ENCODE assay signal across 7 cellular contexts in genomic region chr20:62640870-62641748, GRCh38. TPM values are rescaled to one million over a fixed set of nuclear protein-coding genes. Genes with fewer than 3 reads are reported as not detected.
DNase-seq lines count a peak whose midpoint lies in the region; ATAC-seq and TF ChIP-seq lines count a peak whose summit lies in the region.

No MANE protein-coding gene starts in this region.

- peak overlapping the region; percentile 98 for H3K4me3 ChIP-seq in DOHH2 (ENCODE audit: low read length)
- no peak overlapping the region for H3K4me3 ChIP-seq in Karpas-422 (ENCODE audit: low read length)
- H3K4me3 ChIP-seq in breast epithelium, result peak overlapping the region in 2 of 3 donors; percentile 60 to 73
- peak overlapping the region in 1 of 2 donors; percentile 49 for H3K4me3 ChIP-seq in neuronal stem cell (ENCODE audit: low read length in 2 of 2)
- peak overlapping the region in 1 of 4 donors; percentile 59 for H3K4me3 ChIP-seq in adrenal gland

- no peak for TF ChIP-seq CTCF in DOHH2 (IDR thresholded peaks at IDR 0.05; ENCODE audit: low read depth, low read length, poor library complexity, severe bottlenecking)
- TF ChIP-seq CTCF in breast epithelium (IDR thresholded peaks at IDR 0.05), result no peak
- TF ChIP-seq CTCF in adrenal gland (IDR thresholded peaks at IDR 0.05), result no peak

- H3K9me2 ChIP-seq in DOHH2 (replicated peaks; ENCODE audit: control insufficient read depth, low read length), result no peaks in the 10 kb centered on the region
- H3K9me2 ChIP-seq in Karpas-422 (replicated peaks; ENCODE audit: insufficient read depth, low read length), result no peaks in the 10 kb centered on the region

- H3K14ac ChIP-seq in neuronal stem cell (ENCODE audit: low read length), result peak overlapping the region; percentile 14

- no peak overlapping the region for H2AFZ ChIP-seq in Karpas-422 (ENCODE audit: low read length)
- H2AFZ ChIP-seq in neuronal stem cell (ENCODE audit: low read length), result no peak overlapping the region

- intact Hi-C loops in breast epithelium (cut with DNase I; ENCODE audit: low total_unique reads), result no loop called here
- intact Hi-C loops in adrenal gland (cut with DNase I), result no loop called here

- DNase-seq in Karpas-422 (no peak), breast epithelium (ENCODE audit: low spot score in 2 of 2) (no peak), neuronal stem cell (ENCODE audit: low spot score) (no peak), iPS-NIHi11 (ENCODE audit: low spot score) (no peak), adrenal gland (no peak)

- H2BK12ac ChIP-seq in neuronal stem cell (ENCODE audit: low read length), result peak overlapping the region; percentile 63

- peaks cover 23% of the 10 kb centered on the region for H4K20me1 ChIP-seq in DOHH2 (ENCODE audit: control insufficient read depth, insufficient read depth, low read depth, low read length)
- H4K20me1 ChIP-seq in Karpas-422 (ENCODE audit: insufficient read depth, low read depth, low read length), result peaks cover 15% of the 10 kb centered on the region; the same call in 1 of the 2 replicates

- peak overlapping the region; percentile 38 for H2BK15ac ChIP-seq in neuronal stem cell (ENCODE audit: low read length)

- H3K4me1 ChIP-seq in DOHH2 (ENCODE audit: control insufficient read depth, low read length) (peaks cover 55% of the 10 kb centered on the region), Karpas-422 (ENCODE audit: low read length) (peaks cover 5% of the 10 kb centered on the region), breast epithelium (peaks cover 6 to 14% of the 10 kb centered on the region in 2 donors), neuronal stem cell (ENCODE audit: control insufficient read depth in 2 of 2, insufficient read depth in 1 of 2, low read depth in 1 of 2, low read length in 2 of 2) (peaks cover 0 to 7% of the 10 kb centered on the region in 2 donors), adrenal gland (replicated peaks in 1 of 2) (peaks cover 12 to 24% of the 10 kb centered on the region in 2 donors)

- peak overlapping the region; percentile 49 for H3K27ac ChIP-seq in DOHH2 (ENCODE audit: low read depth, low read length)
- H3K27ac ChIP-seq in Karpas-422 (ENCODE audit: low read length), result no peak overlapping the region
- no peak overlapping the region for H3K27ac ChIP-seq in breast epithelium
- no peak overlapping the region for H3K27ac ChIP-seq in neuronal stem cell (replicated peaks; ENCODE audit: low read length)
- no peak overlapping the region for H3K27ac ChIP-seq in adrenal gland

- H2AK5ac ChIP-seq in neuronal stem cell (ENCODE audit: low read depth, low read length), result peak overlapping the region; percentile 24

- no peak overlapping the region for H4K91ac ChIP-seq in neuronal stem cell (ENCODE audit: low read depth, low read length, poor library complexity)

- peak overlapping the region; percentile 29 for H2BK5ac ChIP-seq in neuronal stem cell (ENCODE audit: low read length)

- H4K8ac ChIP-seq in neuronal stem cell (ENCODE audit: low read depth, low read length), result no peak overlapping the region

- H3K36me3 ChIP-seq in DOHH2 (ENCODE audit: control insufficient read depth, low read length) (peaks cover 35% of the 10 kb centered on the region), Karpas-422 (ENCODE audit: insufficient read depth, low read length) (no peaks in the 10 kb centered on the region), breast epithelium (no peaks in the 10 kb centered on the region), neuronal stem cell (replicated peaks in 1 of 2; ENCODE audit: control insufficient read depth in 2 of 2, insufficient read depth in 2 of 2, low read length in 2 of 2) (no peaks in the 10 kb centered on the region), adrenal gland (replicated peaks in 1 of 2) (no peaks in the 10 kb centered on the region)

- H3K9me3 ChIP-seq in DOHH2 (ENCODE audit: control insufficient read depth, insufficient read depth, low read length) (no peaks in the 10 kb centered on the region), Karpas-422 (ENCODE audit: low read length) (no peaks in the 10 kb centered on the region), breast epithelium (no peaks in the 10 kb centered on the region), neuronal stem cell (replicated peaks in 1 of 2; ENCODE audit: control insufficient read depth in 2 of 2, insufficient read depth in 1 of 2, low read depth in 1 of 2, low read length in 2 of 2) (no peaks in the 10 kb centered on the region), adrenal gland (replicated peaks in 1 of 3) (no peaks in the 10 kb centered on the region)

- H3K18ac ChIP-seq in neuronal stem cell (ENCODE audit: low read length), result no peak overlapping the region

- H3K4ac ChIP-seq in neuronal stem cell (ENCODE audit: low read length), result no peak overlapping the region

- peak overlapping the region; percentile 98 for H3K4me2 ChIP-seq in DOHH2 (ENCODE audit: low read length)
- H3K4me2 ChIP-seq in Karpas-422 (ENCODE audit: low read depth, low read length, poor library complexity, severe bottlenecking), result peak overlapping the region; percentile 70
- H3K4me2 ChIP-seq in neuronal stem cell (ENCODE audit: insufficient read depth, low read length, poor library complexity, severe bottlenecking), result no peak overlapping the region

- H3K27me3 ChIP-seq in DOHH2 (ENCODE audit: control insufficient read depth, low read length) (no peaks in the 10 kb centered on the region), Karpas-422 (ENCODE audit: low read length) (no peaks in the 10 kb centered on the region), breast epithelium (peaks cover 0 to 9% of the 10 kb centered on the region in 2 donors), neuronal stem cell (ENCODE audit: control insufficient read depth in 3 of 3, insufficient read depth in 3 of 3, low read depth in 1 of 3, low read length in 3 of 3) (peaks cover 7 to 99% (median 45%) of the 10 kb centered on the region in 3 experiments), adrenal gland (peaks cover 5% of the 10 kb centered on the region)

- no peak for ATAC-seq in HG03378 (IDR thresholded peaks at IDR 0.05; ENCODE audit: unreplicated experiment)

- no peak overlapping the region for H3K23ac ChIP-seq in neuronal stem cell (ENCODE audit: low read depth, low read length, poor library complexity)

- no peak overlapping the region for H2BK120ac ChIP-seq in neuronal stem cell (ENCODE audit: low read depth, low read length)

- H3K79me1 ChIP-seq in neuronal stem cell (ENCODE audit: low read depth, low read length), result no peaks in the 10 kb centered on the region

- H3F3A ChIP-seq in DOHH2 (ENCODE audit: control insufficient read depth, insufficient read depth), result peaks cover 5% of the 10 kb centered on the region

- H3K9ac ChIP-seq in Karpas-422 (ENCODE audit: low read length) (peak overlapping the region; percentile 62; the same call in 1 of the 2 replicates), neuronal stem cell (ENCODE audit: low read depth, low read length, poor library complexity) (no peak overlapping the region)

- no peak for TF ChIP-seq POLR2A in breast epithelium (IDR thresholded peaks at IDR 0.05)
- TF ChIP-seq POLR2A in adrenal gland (IDR thresholded peaks at IDR 0.05), result no peak

- H3K79me2 ChIP-seq in DOHH2 (ENCODE audit: control insufficient read depth, low read length), result peaks cover 43% of the 10 kb centered on the region
- H3K79me2 ChIP-seq in Karpas-422 (ENCODE audit: low read length), result no peaks in the 10 kb centered on the region

- WGBS in neuronal stem cell (ENCODE audit: extremely low coverage in 2 of 2, insufficient read length in 2 of 2, insufficient replicate concordance in 1 of 2), 2 donors, result no CpG with 5 or more reads among the region's 27 CpGs
- WGBS in adrenal gland, 4 donors, result 70 to 85% (median 81%) methylated on average over 27 of the region's 27 CpGs

RNA-seq across cellular contexts. Expression of gene SLCO4A1, which starts 1.2 kb away (rescaled TPM):
- 0.72 TPM in 1 of 2 replicates, not detected in the other for total RNA-seq in Karpas-422 (2014; rRNA removed; shearing (Covaris generic); ENCODE audit: low replicate concordance)
- total RNA-seq in breast epithelium, result 10 to 100 TPM in 2 of 3 donors, 1 to 10 TPM in 1; 8.8 to 26.5 (median 15.4) TPM
- 3.5 TPM for polyA plus RNA-seq in neuronal stem cell (2013, experiment 1 of 2)
- polyA plus RNA-seq in neuronal stem cell (2013, experiment 2 of 2), result 3.9 TPM
- 1 to 10 TPM; 2.4 to 8.6 (median 4.9) TPM for total RNA-seq in adrenal gland
- 10 to 100 TPM in 2 of 3 donors, 1 to 10 TPM in 1; 2.9 to 27.0 (median 20.7) TPM for polyA plus RNA-seq in adrenal gland
